In the genomic region with DNA sequence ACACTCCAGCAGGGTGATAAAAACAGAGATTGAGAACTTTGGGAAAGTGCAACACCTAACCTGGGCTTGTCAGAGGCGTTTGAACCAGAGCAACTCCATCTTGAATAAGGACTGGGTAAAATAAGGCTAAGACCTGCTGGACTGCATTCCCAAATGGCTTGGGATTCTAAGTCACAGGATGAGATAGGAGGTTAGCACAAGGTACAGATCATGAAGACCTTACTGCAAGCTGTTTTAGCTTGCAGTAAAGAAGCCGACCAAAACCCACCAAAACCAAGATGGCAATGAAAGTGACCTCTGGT, we compare ENCODE assay signal across 1 cellular context.
TF ChIP-seq lines count a peak whose summit lies in the region.

No MANE protein-coding gene starts in this region.

TF ChIP-seq in K562, 482 proteins besides CTCF, POLR2A, EP300 and RAD21:
- TF ChIP-seq AFF1 (IDR thresholded peaks at IDR 0.05; ENCODE audit: low read depth in 1 of 2, partially characterized antibody in 2 of 2): no peak
- TF ChIP-seq NR2C1 (IDR thresholded peaks at IDR 0.05): no peak
- TF ChIP-seq NR2C1 (tag; IDR thresholded peaks at IDR 0.05): peak; percentile 59; the same call in 1 of the 2 replicates
- TF ChIP-seq, protein P1, sequence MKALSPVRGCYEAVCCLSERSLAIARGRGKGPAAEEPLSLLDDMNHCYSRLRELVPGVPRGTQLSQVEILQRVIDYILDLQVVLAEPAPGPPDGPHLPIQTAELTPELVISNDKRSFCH (CRISPR knock-in tag; IDR thresholded peaks at IDR 0.05): no peak
- TF ChIP-seq, protein P1 (tag; IDR thresholded peaks at IDR 0.05): 0 out of 2 replicates have a peak, but pooled peaks have one; percentile 39
- TF ChIP-seq, protein P2, sequence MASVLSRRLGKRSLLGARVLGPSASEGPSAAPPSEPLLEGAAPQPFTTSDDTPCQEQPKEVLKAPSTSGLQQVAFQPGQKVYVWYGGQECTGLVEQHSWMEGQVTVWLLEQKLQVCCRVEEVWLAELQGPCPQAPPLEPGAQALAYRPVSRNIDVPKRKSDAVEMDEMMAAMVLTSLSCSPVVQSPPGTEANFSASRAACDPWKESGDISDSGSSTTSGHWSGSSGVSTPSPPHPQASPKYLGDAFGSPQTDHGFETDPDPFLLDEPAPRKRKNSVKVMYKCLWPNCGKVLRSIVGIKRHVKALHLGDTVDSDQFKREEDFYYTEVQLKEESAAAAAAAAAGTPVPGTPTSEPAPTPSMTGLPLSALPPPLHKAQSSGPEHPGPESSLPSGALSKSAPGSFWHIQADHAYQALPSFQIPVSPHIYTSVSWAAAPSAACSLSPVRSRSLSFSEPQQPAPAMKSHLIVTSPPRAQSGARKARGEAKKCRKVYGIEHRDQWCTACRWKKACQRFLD (CRISPR knock-in tag; IDR thresholded peaks at IDR 0.05): peak; percentile 39; the same call in 1 of the 2 replicates
- no peak for TF ChIP-seq PHB (CRISPR knock-in tag; IDR thresholded peaks at IDR 0.05)
- TF ChIP-seq ZNF175 (CRISPR knock-in tag; IDR thresholded peaks at IDR 0.05; ENCODE audit: low read depth): 0 out of 2 replicates have a peak, but pooled peaks have one; percentile 47
- TF ChIP-seq, protein P3, sequence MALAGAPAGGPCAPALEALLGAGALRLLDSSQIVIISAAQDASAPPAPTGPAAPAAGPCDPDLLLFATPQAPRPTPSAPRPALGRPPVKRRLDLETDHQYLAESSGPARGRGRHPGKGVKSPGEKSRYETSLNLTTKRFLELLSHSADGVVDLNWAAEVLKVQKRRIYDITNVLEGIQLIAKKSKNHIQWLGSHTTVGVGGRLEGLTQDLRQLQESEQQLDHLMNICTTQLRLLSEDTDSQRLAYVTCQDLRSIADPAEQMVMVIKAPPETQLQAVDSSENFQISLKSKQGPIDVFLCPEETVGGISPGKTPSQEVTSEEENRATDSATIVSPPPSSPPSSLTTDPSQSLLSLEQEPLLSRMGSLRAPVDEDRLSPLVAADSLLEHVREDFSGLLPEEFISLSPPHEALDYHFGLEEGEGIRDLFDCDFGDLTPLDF (CRISPR knock-in tag; IDR thresholded peaks at IDR 0.05): no peak
- no peak for TF ChIP-seq SIX5 (IDR thresholded peaks at IDR 0.05; ENCODE audit: borderline replicate concordance in 1 of 2, insufficient read depth in 1 of 2, low read depth in 1 of 2, low read length in 2 of 2)
- 0 out of 2 replicates have a peak, but pooled peaks have one; percentile 19 for TF ChIP-seq E2F3 (CRISPR knock-in tag; IDR thresholded peaks at IDR 0.05)
- TF ChIP-seq ZNF740 (CRISPR knock-in tag; IDR thresholded peaks at IDR 0.05): no peak
- peak in 1 of 2 experiments; percentile 50; a peak in 1 of 4 replicates for TF ChIP-seq ZNF740 (tag; IDR thresholded peaks at IDR 0.05)
- TF ChIP-seq, protein P4, sequence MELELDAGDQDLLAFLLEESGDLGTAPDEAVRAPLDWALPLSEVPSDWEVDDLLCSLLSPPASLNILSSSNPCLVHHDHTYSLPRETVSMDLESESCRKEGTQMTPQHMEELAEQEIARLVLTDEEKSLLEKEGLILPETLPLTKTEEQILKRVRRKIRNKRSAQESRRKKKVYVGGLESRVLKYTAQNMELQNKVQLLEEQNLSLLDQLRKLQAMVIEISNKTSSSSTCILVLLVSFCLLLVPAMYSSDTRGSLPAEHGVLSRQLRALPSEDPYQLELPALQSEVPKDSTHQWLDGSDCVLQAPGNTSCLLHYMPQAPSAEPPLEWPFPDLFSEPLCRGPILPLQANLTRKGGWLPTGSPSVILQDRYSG (tag; conservative IDR thresholded peaks at IDR 0.05; ENCODE audit: low read depth): 0 out of 2 replicates have a peak, but pooled peaks have one; percentile 39
- TF ChIP-seq POLR2AphosphoS5 (IDR thresholded peaks at IDR 0.05; ENCODE audit: control insufficient read depth, insufficient read depth, low read depth, low read length): no peak
- TF ChIP-seq DMBX1 (CRISPR knock-in tag; IDR thresholded peaks at IDR 0.05; ENCODE audit: borderline replicate concordance): peak; percentile 73; the same call in 1 of the 2 replicates
- TF ChIP-seq TRIM24 (IDR thresholded peaks at IDR 0.05): no peak
- no peak for TF ChIP-seq SPI1 (IDR thresholded peaks at IDR 0.05; ENCODE audit: borderline replicate concordance, low read depth, low read length)
- no peak for TF ChIP-seq TCF7 (IDR thresholded peaks at IDR 0.05; ENCODE audit: borderline replicate concordance)
- 0 out of 2 replicates have a peak, but pooled peaks have one; percentile 54 for TF ChIP-seq PTTG1 (tag; IDR thresholded peaks at IDR 0.05; ENCODE audit: low read depth)
- TF ChIP-seq SMAD3 (CRISPR knock-in tag; conservative IDR thresholded peaks at IDR 0.05): 0 out of 2 replicates have a peak, but pooled peaks have one; percentile 54
- TF ChIP-seq ZNF766 (CRISPR knock-in tag; conservative IDR thresholded peaks at IDR 0.05): no peak
- TF ChIP-seq, protein P5, sequence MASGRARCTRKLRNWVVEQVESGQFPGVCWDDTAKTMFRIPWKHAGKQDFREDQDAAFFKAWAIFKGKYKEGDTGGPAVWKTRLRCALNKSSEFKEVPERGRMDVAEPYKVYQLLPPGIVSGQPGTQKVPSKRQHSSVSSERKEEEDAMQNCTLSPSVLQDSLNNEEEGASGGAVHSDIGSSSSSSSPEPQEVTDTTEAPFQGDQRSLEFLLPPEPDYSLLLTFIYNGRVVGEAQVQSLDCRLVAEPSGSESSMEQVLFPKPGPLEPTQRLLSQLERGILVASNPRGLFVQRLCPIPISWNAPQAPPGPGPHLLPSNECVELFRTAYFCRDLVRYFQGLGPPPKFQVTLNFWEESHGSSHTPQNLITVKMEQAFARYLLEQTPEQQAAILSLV (tag; IDR thresholded peaks at IDR 0.05): peak; percentile 53; the same call in 1 of the 2 replicates
- TF ChIP-seq ZNF311 (CRISPR knock-in tag; IDR thresholded peaks at IDR 0.05): peak; percentile 56; the same call in 1 of the 2 replicates
- 0 out of 2 replicates have a peak, but pooled peaks have one; percentile 51 for TF ChIP-seq MEF2D (tag; conservative IDR thresholded peaks at IDR 0.05; ENCODE audit: low read depth)
- no peak for TF ChIP-seq YY1 (IDR thresholded peaks at IDR 0.05; ENCODE audit: borderline replicate concordance in 1 of 3, control insufficient read depth in 1 of 3, extremely low read depth in 1 of 3, insufficient read depth in 3 of 3, insufficient read length in 1 of 3, insufficient replicate concordance in 2 of 3, low read depth in 1 of 3, low read length in 2 of 3)
- TF ChIP-seq THRB (CRISPR knock-in tag; conservative IDR thresholded peaks at IDR 0.05): 0 out of 2 replicates have a peak, but pooled peaks have one; percentile 56
- no peak for TF ChIP-seq TAF1 (IDR thresholded peaks at IDR 0.05; ENCODE audit: control insufficient read depth, extremely low read depth, insufficient read depth, low read length, severe bottlenecking)
- TF ChIP-seq, protein P6, sequence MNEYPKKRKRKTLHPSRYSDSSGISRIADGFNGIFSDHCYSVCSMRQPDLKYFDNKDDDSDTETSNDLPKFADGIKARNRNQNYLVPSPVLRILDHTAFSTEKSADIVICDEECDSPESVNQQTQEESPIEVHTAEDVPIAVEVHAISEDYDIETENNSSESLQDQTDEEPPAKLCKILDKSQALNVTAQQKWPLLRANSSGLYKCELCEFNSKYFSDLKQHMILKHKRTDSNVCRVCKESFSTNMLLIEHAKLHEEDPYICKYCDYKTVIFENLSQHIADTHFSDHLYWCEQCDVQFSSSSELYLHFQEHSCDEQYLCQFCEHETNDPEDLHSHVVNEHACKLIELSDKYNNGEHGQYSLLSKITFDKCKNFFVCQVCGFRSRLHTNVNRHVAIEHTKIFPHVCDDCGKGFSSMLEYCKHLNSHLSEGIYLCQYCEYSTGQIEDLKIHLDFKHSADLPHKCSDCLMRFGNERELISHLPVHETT (CRISPR knock-in tag; conservative IDR thresholded peaks at IDR 0.05 in 1 of 2, IDR thresholded peaks at IDR 0.05 in 1 of 2): 0 out of 4 replicates have a peak, but pooled peaks of 1 of the 2 experiments have one; percentile 38
- no peak for TF ChIP-seq NR4A1 (CRISPR knock-in tag; IDR thresholded peaks at IDR 0.05)
- peak; percentile 59; the same call in 1 of the 2 replicates for TF ChIP-seq NR4A1 (tag; IDR thresholded peaks at IDR 0.05)
- TF ChIP-seq, protein P7, sequence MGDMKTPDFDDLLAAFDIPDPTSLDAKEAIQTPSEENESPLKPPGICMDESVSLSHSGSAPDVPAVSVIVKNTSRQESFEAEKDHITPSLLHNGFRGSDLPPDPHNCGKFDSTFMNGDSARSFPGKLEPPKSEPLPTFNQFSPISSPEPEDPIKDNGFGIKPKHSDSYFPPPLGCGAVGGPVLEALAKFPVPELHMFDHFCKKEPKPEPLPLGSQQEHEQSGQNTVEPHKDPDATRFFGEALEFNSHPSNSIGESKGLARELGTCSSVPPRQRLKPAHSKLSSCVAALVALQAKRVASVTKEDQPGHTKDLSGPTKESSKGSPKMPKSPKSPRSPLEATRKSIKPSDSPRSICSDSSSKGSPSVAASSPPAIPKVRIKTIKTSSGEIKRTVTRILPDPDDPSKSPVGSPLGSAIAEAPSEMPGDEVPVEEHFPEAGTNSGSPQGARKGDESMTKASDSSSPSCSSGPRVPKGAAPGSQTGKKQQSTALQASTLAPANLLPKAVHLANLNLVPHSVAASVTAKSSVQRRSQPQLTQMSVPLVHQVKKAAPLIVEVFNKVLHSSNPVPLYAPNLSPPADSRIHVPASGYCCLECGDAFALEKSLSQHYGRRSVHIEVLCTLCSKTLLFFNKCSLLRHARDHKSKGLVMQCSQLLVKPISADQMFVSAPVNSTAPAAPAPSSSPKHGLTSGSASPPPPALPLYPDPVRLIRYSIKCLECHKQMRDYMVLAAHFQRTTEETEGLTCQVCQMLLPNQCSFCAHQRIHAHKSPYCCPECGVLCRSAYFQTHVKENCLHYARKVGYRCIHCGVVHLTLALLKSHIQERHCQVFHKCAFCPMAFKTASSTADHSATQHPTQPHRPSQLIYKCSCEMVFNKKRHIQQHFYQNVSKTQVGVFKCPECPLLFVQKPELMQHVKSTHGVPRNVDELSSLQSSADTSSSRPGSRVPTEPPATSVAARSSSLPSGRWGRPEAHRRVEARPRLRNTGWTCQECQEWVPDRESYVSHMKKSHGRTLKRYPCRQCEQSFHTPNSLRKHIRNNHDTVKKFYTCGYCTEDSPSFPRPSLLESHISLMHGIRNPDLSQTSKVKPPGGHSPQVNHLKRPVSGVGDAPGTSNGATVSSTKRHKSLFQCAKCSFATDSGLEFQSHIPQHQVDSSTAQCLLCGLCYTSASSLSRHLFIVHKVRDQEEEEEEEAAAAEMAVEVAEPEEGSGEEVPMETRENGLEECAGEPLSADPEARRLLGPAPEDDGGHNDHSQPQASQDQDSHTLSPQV (IDR thresholded peaks at IDR 0.05): peak; percentile 82; the same call in 1 of the 2 replicates
- TF ChIP-seq SMAD4 (CRISPR knock-in tag; conservative IDR thresholded peaks at IDR 0.05): 0 out of 2 replicates have a peak, but pooled peaks have one; percentile 43
